Comparison of ENCODE assay signal across 15 cellular contexts in the genomic region with DNA sequence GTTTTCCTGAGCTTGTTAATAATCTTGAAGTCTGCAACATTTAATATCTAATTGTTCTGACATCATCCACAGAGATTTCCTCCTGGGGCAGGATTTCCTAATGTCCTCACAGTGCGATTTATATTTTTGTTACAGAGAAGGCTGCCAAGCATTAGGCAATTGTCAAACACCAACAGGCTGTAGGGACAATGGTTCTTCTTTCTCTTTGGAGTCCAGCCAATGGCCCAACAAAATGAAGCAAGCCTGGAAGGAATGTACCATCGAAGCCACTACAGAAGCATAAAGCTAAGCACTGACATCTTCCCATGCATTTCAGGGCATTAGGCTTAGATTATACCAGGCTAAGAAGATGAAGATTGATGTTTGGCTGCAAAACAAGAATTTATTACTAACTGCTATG.
A peak's percentile ranks its signal among the peaks of the same experiment; 100 is the strongest.
DNase-seq lines count a peak whose midpoint lies in the region; ATAC-seq and TF ChIP-seq lines count a peak whose summit lies in the region.
"Had no signal": no experiment of that assay in that cellular context is flagged by ENCODE, and none has a peak within 500 bp of the region (broad histone marks: within the 10 kb centered on the region; RNA-seq: fewer than 3 reads in every experiment).

No MANE protein-coding gene starts in this region.

- intact Hi-C loops in body of pancreas (cut with DNase I) (no loop called here), left ventricle myocardium inferior (cut with micrococcal nuclease) (no loop called here), sigmoid colon (cut with DNase I) (no loop called here)

- H3K4me3 Mint-ChIP-seq in glutamatergic neuron (ENCODE audit: unreplicated experiment) (no peak overlapping the region), HFFc6 (no peak overlapping the region)
- H3K4me3 Mint-ChIP-seq: activated naive CD8-positive, alpha-beta T cell treated with anti-CD3 and anti-CD28 coated beads for 36 hours; naive thymus-derived CD8-positive, alpha-beta T cell had no signal

- TF ChIP-seq CTCF in body of pancreas (IDR thresholded peaks at IDR 0.05) (no peak), left ventricle myocardium inferior (IDR thresholded peaks at IDR 0.05; ENCODE audit: borderline replicate concordance) (no peak), sigmoid colon (IDR thresholded peaks at IDR 0.05) (no peak), glutamatergic neuron (IDR thresholded peaks at IDR 0.05; ENCODE audit: partially characterized antibody, unreplicated experiment) (no peak), HFFc6 (IDR thresholded peaks at IDR 0.05) (no peak)

- no peaks in the 10 kb centered on the region for H3K9me3 ChIP-seq in body of pancreas
- H3K9me3 ChIP-seq in left ventricle myocardium inferior (replicated peaks) = no peaks in the 10 kb centered on the region
- H3K9me3 ChIP-seq in sigmoid colon = no peaks in the 10 kb centered on the region
- no peaks in the 10 kb centered on the region for H3K9me3 ChIP-seq in MG63
- H3K9me3 ChIP-seq: BLaER1 had no signal

- H3K27me3 Mint-ChIP-seq in glutamatergic neuron (ENCODE audit: unreplicated experiment) = no peaks in the 10 kb centered on the region
- no peaks in the 10 kb centered on the region for H3K27me3 Mint-ChIP-seq in HFFc6 (ENCODE audit: insufficient read depth)

- H3K27me3 ChIP-seq in body of pancreas (no peaks in the 10 kb centered on the region), left ventricle myocardium inferior (ENCODE audit: low read depth) (no peaks in the 10 kb centered on the region), sigmoid colon (no peaks in the 10 kb centered on the region), MG63 (no peaks in the 10 kb centered on the region)
- H3K27me3 ChIP-seq: BLaER1 had no signal

- peaks cover 2% of the 10 kb centered on the region for H3K4me1 Mint-ChIP-seq in glutamatergic neuron (ENCODE audit: low read depth, unreplicated experiment)
- no peaks in the 10 kb centered on the region for H3K4me1 Mint-ChIP-seq in HFFc6 (ENCODE audit: low read depth)
- H3K4me1 Mint-ChIP-seq: activated naive CD8-positive, alpha-beta T cell treated with anti-CD3 and anti-CD28 coated beads for 36 hours; naive thymus-derived CD8-positive, alpha-beta T cell had no signal

- peak; percentile 73 for ATAC-seq in body of pancreas
- ATAC-seq: K562; naive thymus-derived CD8-positive, alpha-beta T cell; Panc1 had no signal

- H3K27ac ChIP-seq in body of pancreas (peak overlapping the region in 1 of 4 donors; percentile 24), left ventricle myocardium inferior (replicated peaks) (peak overlapping the region; percentile 51), sigmoid colon (no peak overlapping the region)
- H3K27ac ChIP-seq: BLaER1 had no signal

- H3K27ac Mint-ChIP-seq in glutamatergic neuron (ENCODE audit: unreplicated experiment) (no peak overlapping the region), HFFc6 (no peak overlapping the region)
- H3K27ac Mint-ChIP-seq: activated naive CD8-positive, alpha-beta T cell treated with anti-CD3 and anti-CD28 coated beads for 36 hours; naive thymus-derived CD8-positive, alpha-beta T cell had no signal

- H3K36me3 Mint-ChIP-seq in glutamatergic neuron (ENCODE audit: unreplicated experiment) (no peaks in the 10 kb centered on the region), HFFc6 (ENCODE audit: low read depth) (no peaks in the 10 kb centered on the region)
- H3K36me3 Mint-ChIP-seq: activated naive CD8-positive, alpha-beta T cell treated with anti-CD3 and anti-CD28 coated beads for 36 hours had no signal

- H3K4me3 ChIP-seq in body of pancreas (no peak overlapping the region), left ventricle myocardium inferior (no peak overlapping the region), sigmoid colon (no peak overlapping the region), MG63 (no peak overlapping the region)
- H3K4me3 ChIP-seq: BLaER1, K562 had no signal

- DNase-seq in LHCN-M2 (ENCODE audit: low read depth) (peak; percentile 13), body of pancreas (peak in 3 of 4 donors; percentile 13 to 79 (median 41)), left ventricle myocardium inferior (no peak), sigmoid colon (peak; percentile 76), glutamatergic neuron (no peak), HFFc6 (no peak), MG63 (no peak), epidermal melanocyte (ENCODE audit: insufficient read length, low spot score) (no peak)
- DNase-seq: activated naive CD8-positive, alpha-beta T cell treated with anti-CD3 and anti-CD28 coated beads for 36 hours; naive thymus-derived CD8-positive, alpha-beta T cell; NCI-H2171 treated with DMSO at 0.1 percent for 48 hours; stimulated activated CD8-positive, alpha-beta memory T cell treated with anti-CD3 and anti-CD28 coated beads, Interleukin-4, amount 100 ng/mL, for 48 hours had no signal

- H3K9me3 Mint-ChIP-seq in glutamatergic neuron (ENCODE audit: unreplicated experiment) (peaks cover 2% of the 10 kb centered on the region), HFFc6 (no peaks in the 10 kb centered on the region; the same call in 1 of the 2 replicates)
- H3K9me3 Mint-ChIP-seq: activated naive CD8-positive, alpha-beta T cell treated with anti-CD3 and anti-CD28 coated beads for 36 hours had no signal

- TF ChIP-seq POLR2A in body of pancreas (IDR thresholded peaks at IDR 0.05) = no peak
- no peak for TF ChIP-seq POLR2A in sigmoid colon (IDR thresholded peaks at IDR 0.05)

- H3K4me1 ChIP-seq in body of pancreas (peaks cover 20% of the 10 kb centered on the region), left ventricle myocardium inferior (peaks cover 21% of the 10 kb centered on the region), sigmoid colon (peaks cover 0 to 6% (median 0%) of the 10 kb centered on the region in 4 donors)

- H3K36me3 ChIP-seq in body of pancreas (replicated peaks in 1 of 2; ENCODE audit: insufficient read depth in 1 of 2, low read depth in 2 of 2) (no peaks in the 10 kb centered on the region), left ventricle myocardium inferior (no peaks in the 10 kb centered on the region), sigmoid colon (no peaks in the 10 kb centered on the region), MG63 (no peaks in the 10 kb centered on the region)
- H3K36me3 ChIP-seq: BLaER1 had no signal

- WGBS in body of pancreas, 2 donors = 36 to 40% methylated on average over 2 of the region's 2 CpGs
- 66 to 68% methylated on average over 2 of the region's 2 CpGs for WGBS in sigmoid colon, 2 donors

- no peak for TF ChIP-seq EP300 in sigmoid colon (IDR thresholded peaks at IDR 0.05)

Comparison
In these comparisons a context has a peak if more than half of its experiments do, and no peak if none do; other contexts are left out.
1. DNase-seq: peak in LHCN-M2 (single experiment), body of pancreas (3 of 4) and sigmoid colon (single experiment); none in left ventricle myocardium inferior (single experiment), glutamatergic neuron (single experiment), HFFc6 (single experiment), MG63 (single experiment) and epidermal melanocyte (single experiment).